In the genomic region with DNA sequence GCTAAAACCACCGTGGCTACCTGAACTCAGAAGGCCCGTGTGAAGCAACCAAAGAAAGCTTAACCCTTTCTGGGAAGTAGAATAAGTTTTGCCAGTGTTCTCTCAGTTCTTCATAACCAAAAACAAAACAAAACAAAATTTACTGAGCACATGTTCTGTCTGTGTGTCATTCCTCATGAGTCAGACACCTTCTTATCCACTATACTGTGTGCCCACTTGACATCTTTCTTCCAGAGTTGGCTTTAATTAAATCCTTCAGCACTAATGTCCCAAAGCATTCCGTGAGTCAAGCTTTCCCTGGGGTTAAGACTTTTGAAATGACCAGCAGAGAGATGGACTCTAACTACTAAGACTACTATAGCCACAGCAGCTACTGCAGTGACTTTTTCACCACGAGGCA, we compare ENCODE assay signal across 11 cellular contexts.
DNase-seq lines count a peak whose midpoint lies in the region; ATAC-seq, FAIRE-seq and TF ChIP-seq lines count a peak whose summit lies in the region.
"Had no signal": no experiment of that assay in that cellular context is flagged by ENCODE, and none has a peak within 500 bp of the region (broad histone marks: within the 10 kb centered on the region; RNA-seq: fewer than 3 reads in every experiment).

No MANE protein-coding gene starts in this region.

- RAD21 ChIA-PET in GM12878 (lab: Charles Lee; ENCODE audit: unreplicated experiment): no interaction called here

- H2BK120ac ChIP-seq in H9 (ENCODE audit: low read depth, low read length, poor library complexity, severe bottlenecking): no peak overlapping the region
- no peak overlapping the region for H2BK120ac ChIP-seq in mesendoderm (ENCODE audit: low read depth, low read length)

- no peaks in the 10 kb centered on the region for H3K23me2 ChIP-seq in H9 (ENCODE audit: insufficient read length, low read depth, low read length, poor library complexity, severe bottlenecking)

- POLR2A ChIA-PET in GM12878 (lab: Charles Lee): no interaction called here

- H3K4me3 ChIP-seq in GM12878 (no peak overlapping the region), mesendoderm (ENCODE audit: low read length) (no peak overlapping the region)

- no peak overlapping the region for H2BK5ac ChIP-seq in H9 (ENCODE audit: insufficient read length, low read length)
- H2BK5ac ChIP-seq in mesendoderm (ENCODE audit: low read length): no peak overlapping the region

- peak overlapping the region in 2 of 3 experiments; percentile 27 to 88; a peak in 3 of 7 replicates for H3K27ac Mint-ChIP-seq in H9

- H4K5ac ChIP-seq in H9 (ENCODE audit: insufficient read length, low read depth, low read length): no peak overlapping the region
- H4K5ac ChIP-seq in mesendoderm (ENCODE audit: low read length): no peak overlapping the region

- H3K79me1 ChIP-seq in H9 (ENCODE audit: insufficient read depth, low read depth, low read length, poor library complexity, severe bottlenecking) (no peaks in the 10 kb centered on the region), mesendoderm (ENCODE audit: low read length) (no peaks in the 10 kb centered on the region)

- H3K9me3 ChIP-seq in H9 (ENCODE audit: control insufficient read depth, low read depth, low read length): no peaks in the 10 kb centered on the region
- H3K9me3 ChIP-seq in GM12878 (replicated peaks; ENCODE audit: control insufficient read depth, insufficient read depth, low read length): no peaks in the 10 kb centered on the region

- DNase-seq in AG20443 (ENCODE audit: low spot score) (peak; percentile 61), H9 (no peak), GM12878 (ENCODE audit: low read depth, low spot score) (no peak), mesendoderm (no peak), T1000 (lab: John Stamatoyannopoulos, UW) (no peak)
- DNase-seq: DMS153, left colon, T-helper 9 cell had no signal

- in situ Hi-C loops in GM12878 (cut with MboI): no loop called here

- WGBS in H9 (ENCODE audit: extremely low coverage, insufficient read length, low lambda C conversion rate): no CpG with 5 or more reads among the region's 4 CpGs
- WGBS in GM12878 (ENCODE audit: insufficient coverage, insufficient replicate concordance, low lambda C conversion rate, missing lambda C conversion rate): 0% methylated on average over 4 of the region's 4 CpGs
- no CpG with 5 or more reads among the region's 4 CpGs for WGBS in mesendoderm (ENCODE audit: extremely low coverage, insufficient coverage, low lambda C conversion rate)

- H3K36me3 Mint-ChIP-seq in H9 (ENCODE audit: insufficient read depth in 1 of 3, low read depth in 3 of 3): peaks cover 0 to 12% (median 0%) of the 10 kb centered on the region in 3 experiments; a peak in 1 of 7 replicates

- CTCF ChIA-PET in GM12878 (lab: Yijun Ruan, JAX): interaction anchor here (1.0 kb wide), 1 partner anchor 61 kb away, joined by 3 read pairs; no protein-coding TSS in a partner anchor

- H3K56ac ChIP-seq in H9 (ENCODE audit: insufficient read length, low read depth, low read length): no peak overlapping the region
- peak overlapping the region; percentile 63 for H3K56ac ChIP-seq in mesendoderm (ENCODE audit: low read length)

- no peak overlapping the region for H3T11ph ChIP-seq in H9 (ENCODE audit: low read length)

- H3K9ac ChIP-seq in H9 (ENCODE audit: extremely low read depth, insufficient read length, low read length) (no peak overlapping the region), GM12878 (ENCODE audit: control insufficient read depth, insufficient read depth, low read length) (no peak overlapping the region), mesendoderm (ENCODE audit: low read length) (no peak overlapping the region)

- H2AFZ ChIP-seq in H9 (ENCODE audit: low read length) (no peak overlapping the region), GM12878 (ENCODE audit: control insufficient read depth, low read depth, low read length) (peak overlapping the region; percentile 11)

- H4K91ac ChIP-seq in H9 (ENCODE audit: insufficient read length, low read depth, low read length): no peak overlapping the region

- H3K36me3 ChIP-seq in GM12878 (ENCODE audit: control insufficient read depth in 2 of 2, insufficient read depth in 2 of 2, low read length in 1 of 2) (no peaks in the 10 kb centered on the region), mesendoderm (ENCODE audit: control insufficient read depth, insufficient read depth, low read length) (no peaks in the 10 kb centered on the region)

- H3K27me3 Mint-ChIP-seq in H9 (ENCODE audit: low read depth): no peaks in the 10 kb centered on the region

- TF ChIP-seq CTCF in H9 (conservative IDR thresholded peaks at IDR 0.05) (no peak), GM12878 (IDR thresholded peaks at IDR 0.05 in 2 of 3, conservative IDR thresholded peaks at IDR 0.05 in 1 of 3; ENCODE audit: control insufficient read depth in 2 of 3, extremely low read depth in 1 of 3, insufficient read depth in 1 of 3, low read depth in 3 of 3, low read length in 3 of 3) (no peak)

- TF ChIP-seq POLR2A in GM12878 (IDR thresholded peaks at IDR 0.05; ENCODE audit: low read depth, low read length): no peak

- no peak overlapping the region for H2BK15ac ChIP-seq in H9 (ENCODE audit: low read depth, low read length)
- H2BK15ac ChIP-seq in mesendoderm (replicated peaks; ENCODE audit: low read depth): no peak overlapping the region

- H2AK5ac ChIP-seq in H9 (ENCODE audit: insufficient read length, low read length): no peak overlapping the region
- no peak overlapping the region for H2AK5ac ChIP-seq in mesendoderm (ENCODE audit: low read length)

- H3K23ac ChIP-seq in H9 (ENCODE audit: insufficient read length, low read depth, low read length): no peak overlapping the region
- H3K23ac ChIP-seq in mesendoderm (ENCODE audit: low read length): no peak overlapping the region

- H3K79me2 ChIP-seq in H9 (ENCODE audit: insufficient read depth, low read length): no peaks in the 10 kb centered on the region
- H3K79me2 ChIP-seq in GM12878 (ENCODE audit: control insufficient read depth, insufficient read depth, low read length): no peaks in the 10 kb centered on the region
- H3K79me2 ChIP-seq in mesendoderm (ENCODE audit: control insufficient read depth, insufficient read depth, low read length): no peaks in the 10 kb centered on the region

- H3K4ac ChIP-seq in H9 (ENCODE audit: low read depth, low read length) (no peak overlapping the region), mesendoderm (ENCODE audit: low read depth, low read length) (no peak overlapping the region)

- 0 out of 2 replicates have a peak, but pooled peaks cover 2% of the 10 kb centered on the region for H3K4me1 ChIP-seq in H9 (ENCODE audit: insufficient read depth, low read length)
- no peaks in the 10 kb centered on the region; the same call in 1 of the 2 replicates for H3K4me1 ChIP-seq in GM12878 (ENCODE audit: control insufficient read depth, insufficient read depth, low read length)
- H3K4me1 ChIP-seq in mesendoderm (ENCODE audit: control insufficient read depth, low read depth, low read length): peaks cover 5% of the 10 kb centered on the region

- H2BK12ac ChIP-seq in H9 (ENCODE audit: insufficient read length, low read depth, low read length): no peak overlapping the region

- H3K27ac ChIP-seq in H9 (ENCODE audit: insufficient read length, low read depth, low read length): no peak overlapping the region
- H3K27ac ChIP-seq in GM12878 (ENCODE audit: control insufficient read depth, insufficient read depth): no peak overlapping the region
- H3K27ac ChIP-seq in mesendoderm (ENCODE audit: low read depth, low read length): peak overlapping the region; percentile 51

- intact Hi-C loops in GM12878 (cut with micrococcal nuclease; ENCODE audit: unreplicated experiment): loop anchor here (10.0 kb wide), 1 partner anchor 774 kb away; no protein-coding TSS in a partner anchor

- H3K18ac ChIP-seq in H9 (ENCODE audit: insufficient read length, low read depth, low read length) (no peak overlapping the region), mesendoderm (ENCODE audit: low read length) (peak overlapping the region; percentile 80)

- TF ChIP-seq RAD21 in GM12878 (IDR thresholded peaks at IDR 0.05; ENCODE audit: insufficient read depth, low read depth, low read length): no peak

- BruUV-seq in GM12878 (replicated peaks; lab: Mats Ljungman, UMichigan): no TSS peak

- no peak overlapping the region for H3K14ac ChIP-seq in H9 (ENCODE audit: insufficient read depth, low read length)

- H4K8ac ChIP-seq in H9 (replicated peaks; ENCODE audit: insufficient read length, low read depth, low read length) (no peak overlapping the region), mesendoderm (ENCODE audit: low read depth, low read length) (no peak overlapping the region)

- H4K20me1 ChIP-seq in H9 (ENCODE audit: control insufficient read depth, insufficient read depth, insufficient read length): no peaks in the 10 kb centered on the region
- H4K20me1 ChIP-seq in GM12878 (ENCODE audit: control insufficient read depth, insufficient read depth): no peaks in the 10 kb centered on the region

- no peak overlapping the region for H3K4me3 Mint-ChIP-seq in H9

- peaks cover 27 to 29% of the 10 kb centered on the region in 2 experiments for H3K4me1 Mint-ChIP-seq in H9

- H3K4me2 ChIP-seq in H9 (ENCODE audit: insufficient read depth, insufficient read length, low read length) (no peak overlapping the region), GM12878 (ENCODE audit: control insufficient read depth, insufficient read depth) (peak overlapping the region; percentile 40), mesendoderm (ENCODE audit: low read length) (no peak overlapping the region)

- FAIRE-seq in GM12878 (lab: Jason Lieb, UNC): no peak

- H3K27me3 ChIP-seq in H9 (ENCODE audit: insufficient read depth, low read length) (no peaks in the 10 kb centered on the region), GM12878 (replicated peaks in 1 of 2; ENCODE audit: control insufficient read depth in 2 of 2, insufficient read depth in 2 of 2, low read length in 1 of 2) (no peaks in the 10 kb centered on the region), mesendoderm (ENCODE audit: insufficient read depth, low read length, poor library complexity) (no peaks in the 10 kb centered on the region)

- SMC1A ChIA-PET in GM12878 (lab: Charles Lee; ENCODE audit: uncharacterized antibody, unreplicated experiment): no interaction called here

- no peak for TF ChIP-seq EP300 in GM12878 (IDR thresholded peaks at IDR 0.05; ENCODE audit: borderline replicate concordance in 1 of 2, control insufficient read depth in 1 of 2, low read depth in 2 of 2, low read length in 2 of 2)

- peaks cover 0 to 4% of the 10 kb centered on the region in 2 experiments; a peak in 2 of 5 replicates for H3K9me3 Mint-ChIP-seq in H9

- no peak overlapping the region for H2BK20ac ChIP-seq in H9 (ENCODE audit: low read depth, low read length, poor library complexity, severe bottlenecking)

- no peak for ATAC-seq in GM12878
- no peak for ATAC-seq in GM21737 (IDR thresholded peaks at IDR 0.05; ENCODE audit: unreplicated experiment)
- ATAC-seq in GM18870 (IDR thresholded peaks at IDR 0.05; ENCODE audit: unreplicated experiment): no peak
- ATAC-seq in HG02571 (IDR thresholded peaks at IDR 0.05; ENCODE audit: unreplicated experiment): no peak
- ATAC-seq: left colon had no signal

TF ChIP-seq in GM12878, 131 proteins besides CTCF, POLR2A, EP300 and RAD21:
- no peak for TF ChIP-seq FOXK2 (IDR thresholded peaks at IDR 0.05)
- TF ChIP-seq NR2C1 (IDR thresholded peaks at IDR 0.05): no peak
- no peak for TF ChIP-seq POLR2AphosphoS2 (IDR thresholded peaks at IDR 0.05; ENCODE audit: low read depth, low read length)
- TF ChIP-seq CHD4 (IDR thresholded peaks at IDR 0.05): no peak
